In the genomic region with DNA sequence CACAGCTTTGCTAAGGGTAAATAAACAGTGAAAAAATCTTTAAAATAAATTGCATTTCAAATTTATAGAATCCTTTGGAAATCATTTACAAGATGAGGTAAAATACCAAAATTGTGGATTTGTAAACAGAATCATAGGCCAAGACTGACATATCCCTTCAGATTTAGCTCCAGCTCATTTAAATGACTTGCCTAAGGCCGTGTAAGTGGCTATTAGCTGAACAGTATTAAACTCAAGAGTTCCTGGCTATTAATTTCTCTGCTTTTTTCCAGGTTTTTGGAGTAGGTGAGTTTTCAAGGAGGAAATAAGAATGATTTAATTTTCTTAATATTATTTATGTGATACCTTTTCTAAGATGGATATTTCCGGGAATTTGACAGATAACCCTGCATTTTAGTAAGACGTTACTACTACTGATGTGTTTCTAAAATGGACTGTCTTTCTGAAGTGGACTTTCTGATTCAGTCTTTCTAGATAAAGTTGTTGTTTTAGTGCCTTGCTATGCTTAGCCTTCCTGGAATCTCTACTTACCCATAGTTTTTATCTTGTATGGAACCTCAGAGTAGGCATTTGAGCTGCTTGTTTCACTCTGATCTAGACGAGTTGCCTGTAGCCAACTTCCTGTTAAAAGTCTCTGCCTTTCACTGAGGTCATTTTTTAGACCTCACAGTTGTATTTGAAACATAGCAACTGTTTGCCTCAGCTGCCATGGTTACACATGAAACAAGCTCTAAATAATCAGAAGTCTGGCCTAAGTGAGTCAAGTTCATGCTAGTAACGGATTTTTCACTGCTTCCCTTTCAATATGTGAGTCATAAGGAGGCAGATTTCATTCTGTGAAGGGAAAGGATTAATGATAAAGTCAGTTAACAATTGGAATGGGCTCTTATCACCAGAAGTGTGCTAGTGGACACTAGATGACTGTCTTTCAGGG, we compare ENCODE assay signal across 8 cellular contexts.
A peak's percentile ranks its signal among the peaks of the same experiment; 100 is the strongest.
DNase-seq lines count a peak whose midpoint lies in the region; ATAC-seq and TF ChIP-seq lines count a peak whose summit lies in the region.

No MANE protein-coding gene starts in this region.

- peak; percentile 93 to 95 for ATAC-seq in CD4-positive, CD25-positive, alpha-beta regulatory T cell (ENCODE audit: low read depth in 2 of 2)
- ATAC-seq in GM19351 (IDR thresholded peaks at IDR 0.05; ENCODE audit: unreplicated experiment) (peak; percentile 97), HG03439 (IDR thresholded peaks at IDR 0.05; ENCODE audit: unreplicated experiment) (peak; percentile 84)

- peaks cover 14% of the 10 kb centered on the region for H3K4me1 ChIP-seq in CD4-positive, CD25-positive, alpha-beta regulatory T cell (ENCODE audit: control insufficient read depth, insufficient read depth, low read length, poor library complexity, severe bottlenecking)
- H3K4me1 ChIP-seq in mesodermal cell (ENCODE audit: control insufficient read depth, insufficient read depth, low read length, poor library complexity, severe bottlenecking): peaks cover 19% of the 10 kb centered on the region
- peaks cover 0 to 39% (median 17%) of the 10 kb centered on the region in 4 donors for H3K4me1 ChIP-seq in tibial artery

- H3K27me3 ChIP-seq in CD4-positive, CD25-positive, alpha-beta regulatory T cell (ENCODE audit: control insufficient read depth, insufficient read depth, low read length): no peaks in the 10 kb centered on the region
- no peaks in the 10 kb centered on the region for H3K27me3 ChIP-seq in tibial artery

- TF ChIP-seq CTCF in tibial artery (IDR thresholded peaks at IDR 0.05): no peak

- DNase-seq in CD4-positive, CD25-positive, alpha-beta regulatory T cell: peak; percentile 63 to 83 (median 72)
- peak; percentile 77 for DNase-seq in T-helper 2 cell treated with Interferon-gamma antibody and Interleukin-4, amounts not matched to agents 5 μg/mL and 100 μg/mL, for 36 hours (ENCODE audit: low spot score)
- peak in 1 of 2 donors; percentile 67 for DNase-seq in tibial artery
- DNase-seq in LoVo (ENCODE audit: low spot score): no peak

- no peaks in the 10 kb centered on the region for H3K9me3 ChIP-seq in CD4-positive, CD25-positive, alpha-beta regulatory T cell (ENCODE audit: control insufficient read depth in 2 of 2, low read length in 2 of 2)
- H3K9me3 ChIP-seq in mesodermal cell (ENCODE audit: control insufficient read depth, low read length) (no peaks in the 10 kb centered on the region), tibial artery (no peaks in the 10 kb centered on the region)

- peaks cover 64% of the 10 kb centered on the region for H3K36me3 ChIP-seq in CD4-positive, CD25-positive, alpha-beta regulatory T cell (ENCODE audit: control insufficient read depth, insufficient read depth, low read length)
- peaks cover 61% of the 10 kb centered on the region for H3K36me3 ChIP-seq in mesodermal cell (ENCODE audit: control insufficient read depth, insufficient read depth, low read length)
- peaks cover 40 to 46% (median 45%) of the 10 kb centered on the region in 3 donors for H3K36me3 ChIP-seq in tibial artery

- H3K36me3 Mint-ChIP-seq in CD4-positive, CD25-positive, alpha-beta regulatory T cell: peaks cover 67% of the 10 kb centered on the region
- peaks cover 63% of the 10 kb centered on the region for H3K36me3 Mint-ChIP-seq in T-helper 2 cell treated with Interferon-gamma antibody and Interleukin-4, amounts not matched to agents 5 μg/mL and 100 μg/mL, for 36 hours (ENCODE audit: low read depth)
- peaks cover 81% of the 10 kb centered on the region for H3K36me3 Mint-ChIP-seq in dendritic cell treated with granulocyte-macrophage colony-stimulating factor and Interleukin-4, amounts not matched to agents 40 ng/mL and 50 ng/mL, for 4 days (ENCODE audit: low read depth)

- intact Hi-C loops in dendritic cell treated with granulocyte-macrophage colony-stimulating factor and Interleukin-4, amounts not matched to agents 40 ng/mL and 50 ng/mL, for 4 days (cut with micrococcal nuclease): no loop called here
- intact Hi-C loops in tibial artery (cut with DNase I; ENCODE audit: low total_unique reads): no loop called here

- peak overlapping the region; percentile 94 to 96 (median 95) for H3K27ac Mint-ChIP-seq in CD4-positive, CD25-positive, alpha-beta regulatory T cell
- peak overlapping the region; percentile 90 for H3K27ac Mint-ChIP-seq in T-helper 2 cell treated with Interferon-gamma antibody and Interleukin-4, amounts not matched to agents 5 μg/mL and 100 μg/mL, for 36 hours
- H3K27ac Mint-ChIP-seq in dendritic cell treated with granulocyte-macrophage colony-stimulating factor and Interleukin-4, amounts not matched to agents 40 ng/mL and 50 ng/mL, for 4 days: peak overlapping the region; percentile 81

- H3K4me3 ChIP-seq in CD4-positive, CD25-positive, alpha-beta regulatory T cell (ENCODE audit: low read depth, low read length): peak overlapping the region; percentile 58
- H3K4me3 ChIP-seq in mesodermal cell (ENCODE audit: extremely low read depth, insufficient read depth, low read length, poor library complexity, severe bottlenecking): no peak overlapping the region
- H3K4me3 ChIP-seq in tibial artery: no peak overlapping the region

- WGBS in mesodermal cell (ENCODE audit: insufficient coverage in 2 of 2), 2 experiments: 37 to 81% methylated on average over 2 to 3 of the region's 5 CpGs

- peak overlapping the region in 3 of 4 donors; percentile 10 to 46 (median 39) for H3K4me3 Mint-ChIP-seq in CD4-positive, CD25-positive, alpha-beta regulatory T cell
- peak overlapping the region; percentile 44 for H3K4me3 Mint-ChIP-seq in T-helper 2 cell treated with Interferon-gamma antibody and Interleukin-4, amounts not matched to agents 5 μg/mL and 100 μg/mL, for 36 hours
- no peak overlapping the region for H3K4me3 Mint-ChIP-seq in dendritic cell treated with granulocyte-macrophage colony-stimulating factor and Interleukin-4, amounts not matched to agents 40 ng/mL and 50 ng/mL, for 4 days

- H3K27ac ChIP-seq in CD4-positive, CD25-positive, alpha-beta regulatory T cell (ENCODE audit: insufficient read depth, low read length, poor library complexity, severe bottlenecking): peak overlapping the region; percentile 94
- H3K27ac ChIP-seq in mesodermal cell (ENCODE audit: low read depth, low read length, severe bottlenecking) (peak overlapping the region; percentile 97), tibial artery (peak overlapping the region; percentile 78 to 89)

- H3K4me1 Mint-ChIP-seq in CD4-positive, CD25-positive, alpha-beta regulatory T cell: peaks cover 13 to 29% (median 26%) of the 10 kb centered on the region in 4 donors
- peaks cover 22% of the 10 kb centered on the region for H3K4me1 Mint-ChIP-seq in T-helper 2 cell treated with Interferon-gamma antibody and Interleukin-4, amounts not matched to agents 5 μg/mL and 100 μg/mL, for 36 hours (ENCODE audit: low read depth)
- H3K4me1 Mint-ChIP-seq in dendritic cell treated with granulocyte-macrophage colony-stimulating factor and Interleukin-4, amounts not matched to agents 40 ng/mL and 50 ng/mL, for 4 days (ENCODE audit: low read depth): peaks cover 19% of the 10 kb centered on the region

- peaks cover 0 to 1% (median 0%) of the 10 kb centered on the region in 7 donors for H3K9me3 Mint-ChIP-seq in CD4-positive, CD25-positive, alpha-beta regulatory T cell
- no peaks in the 10 kb centered on the region for H3K9me3 Mint-ChIP-seq in T-helper 2 cell treated with Interferon-gamma antibody and Interleukin-4, amounts not matched to agents 5 μg/mL and 100 μg/mL, for 36 hours
- no peaks in the 10 kb centered on the region for H3K9me3 Mint-ChIP-seq in dendritic cell treated with granulocyte-macrophage colony-stimulating factor and Interleukin-4, amounts not matched to agents 40 ng/mL and 50 ng/mL, for 4 days

- no peaks in the 10 kb centered on the region for H3K27me3 Mint-ChIP-seq in CD4-positive, CD25-positive, alpha-beta regulatory T cell
- H3K27me3 Mint-ChIP-seq in T-helper 2 cell treated with Interferon-gamma antibody and Interleukin-4, amounts not matched to agents 5 μg/mL and 100 μg/mL, for 36 hours (ENCODE audit: low read depth): no peaks in the 10 kb centered on the region
- H3K27me3 Mint-ChIP-seq in dendritic cell treated with granulocyte-macrophage colony-stimulating factor and Interleukin-4, amounts not matched to agents 40 ng/mL and 50 ng/mL, for 4 days: no peaks in the 10 kb centered on the region
